Comparison of ENCODE assay signal across 1 cellular context in genomic region chr6:42788671-42789070, GRCh38.
TF ChIP-seq lines count a peak whose summit lies in the region.

No MANE protein-coding gene starts in this region.

TF ChIP-seq in GM12878, 131 proteins besides CTCF, POLR2A, EP300 and RAD21:
- TF ChIP-seq BMI1 (IDR thresholded peaks at IDR 0.05; ENCODE audit: borderline replicate concordance) (no peak), ZNF687 (IDR thresholded peaks at IDR 0.05) (no peak), TCF7 (IDR thresholded peaks at IDR 0.05; ENCODE audit: borderline replicate concordance) (no peak), SRF (IDR thresholded peaks at IDR 0.05; ENCODE audit: low read depth in 2 of 2, low read length in 2 of 2) (no peak), SP1 (IDR thresholded peaks at IDR 0.05; ENCODE audit: low read depth, low read length) (no peak), FOXM1 (IDR thresholded peaks at IDR 0.05; ENCODE audit: low read depth, low read length) (no peak)
- TF ChIP-seq, protein P1, sequence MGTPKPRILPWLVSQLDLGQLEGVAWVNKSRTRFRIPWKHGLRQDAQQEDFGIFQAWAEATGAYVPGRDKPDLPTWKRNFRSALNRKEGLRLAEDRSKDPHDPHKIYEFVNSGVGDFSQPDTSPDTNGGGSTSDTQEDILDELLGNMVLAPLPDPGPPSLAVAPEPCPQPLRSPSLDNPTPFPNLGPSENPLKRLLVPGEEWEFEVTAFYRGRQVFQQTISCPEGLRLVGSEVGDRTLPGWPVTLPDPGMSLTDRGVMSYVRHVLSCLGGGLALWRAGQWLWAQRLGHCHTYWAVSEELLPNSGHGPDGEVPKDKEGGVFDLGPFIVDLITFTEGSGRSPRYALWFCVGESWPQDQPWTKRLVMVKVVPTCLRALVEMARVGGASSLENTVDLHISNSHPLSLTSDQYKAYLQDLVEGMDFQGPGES (IDR thresholded peaks at IDR 0.05) = no peak
- TF ChIP-seq, protein P2, sequence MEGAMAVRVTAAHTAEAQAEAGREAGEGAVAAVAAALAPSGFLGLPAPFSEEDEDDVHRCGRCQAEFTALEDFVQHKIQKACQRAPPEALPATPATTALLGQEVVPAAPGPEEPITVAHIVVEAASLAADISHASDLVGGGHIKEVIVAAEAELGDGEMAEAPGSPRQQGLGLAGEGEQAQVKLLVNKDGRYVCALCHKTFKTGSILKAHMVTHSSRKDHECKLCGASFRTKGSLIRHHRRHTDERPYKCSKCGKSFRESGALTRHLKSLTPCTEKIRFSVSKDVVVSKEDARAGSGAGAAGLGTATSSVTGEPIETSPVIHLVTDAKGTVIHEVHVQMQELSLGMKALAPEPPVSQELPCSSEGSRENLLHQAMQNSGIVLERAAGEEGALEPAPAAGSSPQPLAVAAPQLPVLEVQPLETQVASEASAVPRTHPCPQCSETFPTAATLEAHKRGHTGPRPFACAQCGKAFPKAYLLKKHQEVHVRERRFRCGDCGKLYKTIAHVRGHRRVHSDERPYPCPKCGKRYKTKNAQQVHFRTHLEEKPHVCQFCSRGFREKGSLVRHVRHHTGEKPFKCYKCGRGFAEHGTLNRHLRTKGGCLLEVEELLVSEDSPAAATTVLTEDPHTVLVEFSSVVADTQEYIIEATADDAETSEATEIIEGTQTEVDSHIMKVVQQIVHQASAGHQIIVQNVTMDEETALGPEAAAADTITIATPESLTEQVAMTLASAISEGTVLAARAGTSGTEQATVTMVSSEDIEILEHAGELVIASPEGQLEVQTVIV (IDR thresholded peaks at IDR 0.05; ENCODE audit: borderline replicate concordance, partially characterized antibody) = no peak
